In the genomic region with DNA sequence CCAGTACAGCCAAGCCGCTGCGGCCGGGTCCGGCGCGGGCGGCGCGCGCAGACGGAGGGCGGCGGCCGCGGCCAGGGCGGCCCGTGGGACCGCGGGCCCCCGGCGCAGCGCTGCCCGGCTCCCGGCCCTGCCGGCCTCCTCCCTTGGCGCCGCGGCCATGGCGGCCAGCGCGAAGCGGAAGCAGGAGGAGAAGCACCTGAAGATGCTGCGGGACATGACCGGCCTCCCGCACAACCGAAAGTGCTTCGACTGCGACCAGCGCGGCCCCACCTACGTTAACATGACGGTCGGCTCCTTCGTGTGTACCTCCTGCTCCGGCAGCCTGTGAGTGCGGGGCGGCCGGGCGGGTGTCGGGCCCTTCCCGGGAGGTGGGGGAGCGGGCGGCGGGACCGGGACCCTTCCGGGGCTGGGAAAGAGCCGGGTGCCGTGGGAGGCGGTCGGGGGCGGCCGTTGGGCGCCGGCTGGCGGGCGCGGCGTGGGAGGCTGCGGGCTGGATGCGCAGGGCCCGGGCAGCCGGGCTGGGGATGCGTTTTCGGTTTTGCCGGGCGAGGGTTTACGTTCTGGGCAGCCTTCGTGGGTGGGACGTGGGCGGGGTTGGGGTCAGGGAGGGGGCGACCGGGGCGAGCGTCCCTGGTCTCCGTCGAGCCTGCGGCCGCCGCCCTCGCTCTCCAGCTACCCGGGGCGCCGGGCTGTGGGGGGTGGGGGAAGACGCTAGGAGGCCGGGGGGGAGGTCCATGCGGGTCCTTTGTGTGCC, we compare ENCODE assay signal across 8 cellular contexts. TPM values are rescaled to one million over a fixed set of nuclear protein-coding genes. Genes with fewer than 3 reads are reported as not detected.
A peak's percentile ranks its signal among the peaks of the same experiment; 100 is the strongest.
DNase-seq lines count a peak whose midpoint lies in the region; ATAC-seq and TF ChIP-seq lines count a peak whose summit lies in the region.

No MANE protein-coding gene starts in this region.

- peak; percentile 80 for DNase-seq in GM10266 (ENCODE audit: extremely low spot score)
- no peak for DNase-seq in Jurkat, Clone E6-1 (ENCODE audit: low read depth, low spot score)
- DNase-seq in activated T-cell treated with anti-CD3 and anti-CD28 coated beads for 1 hour (ENCODE audit: low read depth): peak; percentile 18
- DNase-seq in esophagus squamous epithelium (lab: John Stamatoyannopoulos, UW): peak; percentile 3
- DNase-seq in natural killer cell: peak; percentile 31
- DNase-seq in pons (ENCODE audit: low spot score): no peak

- H3K27me3 ChIP-seq in esophagus squamous epithelium: no peaks in the 10 kb centered on the region

- H3K36me3 ChIP-seq in esophagus squamous epithelium (no peaks in the 10 kb centered on the region), urinary bladder (ENCODE audit: insufficient read depth) (no peaks in the 10 kb centered on the region)

- peak overlapping the region in 1 of 2 donors; percentile 83 for H3K27ac Mint-ChIP-seq in natural killer cell

- TF ChIP-seq CTCF in GM10266 (IDR thresholded peaks at IDR 0.05; ENCODE audit: control insufficient read depth, insufficient read depth, low read depth, missing control alignments) (no peak), esophagus squamous epithelium (IDR thresholded peaks at IDR 0.05) (no peak), natural killer cell (IDR thresholded peaks at IDR 0.05) (no peak)

- peak overlapping the region; percentile 69 for H3K4me3 ChIP-seq in Jurkat, Clone E6-1 (ENCODE audit: low read length)
- H3K4me3 ChIP-seq in esophagus squamous epithelium (peak overlapping the region; percentile 71 to 97 (median 89)), urinary bladder (ENCODE audit: low read depth, low read length) (peak overlapping the region; percentile 100)

- H3K36me3 Mint-ChIP-seq in natural killer cell: no peaks in the 10 kb centered on the region

- no peak for TF ChIP-seq POLR2A in esophagus squamous epithelium (IDR thresholded peaks at IDR 0.05)

- peak overlapping the region; percentile 95 for H3K4me3 Mint-ChIP-seq in natural killer cell

- intact Hi-C loops in esophagus squamous epithelium (cut with DNase I): no loop called here
- intact Hi-C loops in natural killer cell (cut with micrococcal nuclease): loop anchor here (10.0 kb wide), 1 partner anchor 148 kb away; the partner anchor contains the start of gene MFF

- peak; percentile 70 for ATAC-seq in GM21723 (IDR thresholded peaks at IDR 0.05; ENCODE audit: unreplicated experiment)
- ATAC-seq in natural killer cell: peak; percentile 72 to 82 (median 78)

- H3K27me3 Mint-ChIP-seq in natural killer cell (ENCODE audit: low read depth in 2 of 2): peaks cover 2 to 6% of the 10 kb centered on the region in 2 donors

- H3K9me3 Mint-ChIP-seq in natural killer cell: no peaks in the 10 kb centered on the region

- peaks cover 22 to 37% of the 10 kb centered on the region in 2 donors for H3K4me1 Mint-ChIP-seq in natural killer cell

- H3K4me1 ChIP-seq in esophagus squamous epithelium (peaks cover 0 to 45% (median 15%) of the 10 kb centered on the region in 3 donors), urinary bladder (ENCODE audit: insufficient read depth) (no peaks in the 10 kb centered on the region)

- no CpG with 5 or more reads among the region's 96 CpGs for WGBS in esophagus squamous epithelium, 2 donors
- WGBS in urinary bladder: under 1% methylated on average over 95 of the region's 96 CpGs

- H3K27ac ChIP-seq in esophagus squamous epithelium: peak overlapping the region; percentile 92 to 98 (median 96)
- peak overlapping the region; percentile 75 for H3K27ac ChIP-seq in urinary bladder (ENCODE audit: low read depth)

- H3K9me3 ChIP-seq in esophagus squamous epithelium: no peaks in the 10 kb centered on the region

RNA-seq across cellular contexts. Expression of gene AGFG1, which starts 0.5 kb away (rescaled TPM):
- polyA plus RNA-seq in Jurkat, Clone E6-1 (2012; ENCODE audit: insufficient read depth, insufficient read length): 35.7 TPM
- total RNA-seq in esophagus squamous epithelium: 10 to 100 TPM; 31.3 to 78.4 (median 66.6) TPM
- 10 to 100 TPM; 65.0 to 71.6 (median 67.3) TPM for total RNA-seq in natural killer cell
- 49.0 TPM for total RNA-seq in urinary bladder
- 46.4 TPM for polyA plus RNA-seq in urinary bladder

Comparison
In these comparisons a context has a peak if more than half of its experiments do, and no peak if none do; other contexts are left out.
1. DNase-seq: peak in GM10266 (single experiment), activated T-cell treated with anti-CD3 and anti-CD28 coated beads for 1 hour (single experiment), esophagus squamous epithelium (single experiment) and natural killer cell (single experiment); none in Jurkat, Clone E6-1 (single experiment) and pons (single experiment).
2. Peak in every context shown above with its lines, with median percentiles within 50 percentile points of each other: H3K4me3 ChIP-seq.